16 cellular contexts compared by ENCODE assay signal in the genomic region with DNA sequence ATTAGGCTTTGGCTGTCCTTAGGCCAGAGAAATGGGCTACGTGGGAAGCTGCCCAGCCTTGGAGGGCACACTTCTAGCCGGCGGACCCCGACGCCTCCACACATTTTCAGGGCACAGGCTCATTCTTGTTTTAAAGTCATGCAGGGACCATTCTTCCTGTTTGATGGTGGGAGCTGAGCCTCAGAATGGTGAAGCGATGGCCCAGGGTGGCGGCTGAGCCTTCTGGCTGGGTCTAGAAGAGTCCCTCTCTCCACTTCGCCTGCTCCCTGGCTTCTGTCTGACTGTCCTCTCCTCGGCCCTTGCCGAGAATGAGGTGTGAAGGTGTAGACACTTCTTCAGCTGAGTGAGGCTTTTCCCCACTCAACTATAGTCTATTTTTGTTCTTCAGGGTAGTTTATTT.
DNase-seq lines count a peak whose midpoint lies in the region; ATAC-seq and TF ChIP-seq lines count a peak whose summit lies in the region.
"Had no signal": no experiment of that assay in that cellular context is flagged by ENCODE, and none has a peak within 500 bp of the region (broad histone marks: within the 10 kb centered on the region; RNA-seq: fewer than 3 reads in every experiment).

No MANE protein-coding gene starts in this region.

- POLR2A ChIA-PET in RWPE1 (lab: Yijun Ruan, JAX; ENCODE audit: low non-redundant PET) = interaction anchor here (0.7 kb wide), 1 partner anchor 354 kb away, joined by 3 read pairs; no protein-coding TSS in a partner anchor

- no peaks in the 10 kb centered on the region for H3K9me3 Mint-ChIP-seq in dendritic cell treated with granulocyte-macrophage colony-stimulating factor and Interleukin-4, amounts not matched to agents 40 ng/mL and 50 ng/mL, for 4 days
- H3K9me3 Mint-ChIP-seq in stimulated activated naive CD8-positive, alpha-beta T cell treated with anti-CD3 and anti-CD28 coated beads, Interleukin-15, amount 100 ng/mL, for 72 hours = no peaks in the 10 kb centered on the region
- H3K9me3 Mint-ChIP-seq: CD8-positive, alpha-beta T cell; HFFc6 had no signal

- no peak overlapping the region for H3K4me3 Mint-ChIP-seq in dendritic cell treated with granulocyte-macrophage colony-stimulating factor and Interleukin-4, amounts not matched to agents 40 ng/mL and 50 ng/mL, for 4 days
- H3K4me3 Mint-ChIP-seq in stimulated activated naive CD8-positive, alpha-beta T cell treated with anti-CD3 and anti-CD28 coated beads, Interleukin-15, amount 100 ng/mL, for 72 hours = no peak overlapping the region
- H3K4me3 Mint-ChIP-seq: CD14-positive monocyte; CD8-positive, alpha-beta T cell; HFFc6 had no signal

- peak; percentile 49 for DNase-seq in activated CD8-positive, alpha-beta memory T cell treated with anti-CD3 and anti-CD28 coated beads, Interleukin-2, amount 50 U/mL, for 48 hours
- DNase-seq in activated CD8-positive, alpha-beta memory T cell treated with anti-CD3 and anti-CD28 coated beads for 24 hours = no peak
- DNase-seq in RWPE1 (ENCODE audit: low spot score) = no peak
- no peak for DNase-seq in stimulated activated naive CD8-positive, alpha-beta T cell treated with anti-CD3 and anti-CD28 coated beads, Interleukin-15, amount 100 ng/mL, for 72 hours
- DNase-seq: CD8-positive, alpha-beta T cell; GF-D8; HCEC 1CT; HFFc6 had no signal

- peaks cover 100% of the 10 kb centered on the region for H3K36me3 Mint-ChIP-seq in dendritic cell treated with granulocyte-macrophage colony-stimulating factor and Interleukin-4, amounts not matched to agents 40 ng/mL and 50 ng/mL, for 4 days (ENCODE audit: low read depth)
- H3K36me3 Mint-ChIP-seq: CD8-positive, alpha-beta T cell had no signal

- no peaks in the 10 kb centered on the region for H3K9me3 ChIP-seq in neutrophil
- H3K9me3 ChIP-seq: Caco-2 had no signal

- H3K4me1 Mint-ChIP-seq in dendritic cell treated with granulocyte-macrophage colony-stimulating factor and Interleukin-4, amounts not matched to agents 40 ng/mL and 50 ng/mL, for 4 days (ENCODE audit: low read depth) = peaks cover 20% of the 10 kb centered on the region
- H3K4me1 Mint-ChIP-seq in stimulated activated naive CD8-positive, alpha-beta T cell treated with anti-CD3 and anti-CD28 coated beads, Interleukin-15, amount 100 ng/mL, for 72 hours = no peaks in the 10 kb centered on the region
- H3K4me1 Mint-ChIP-seq: CD14-positive monocyte had no signal

- peaks cover 87% of the 10 kb centered on the region for H3K36me3 ChIP-seq in neutrophil

- H3K27ac ChIP-seq in RWPE1 (peak overlapping the region; percentile 61), neutrophil (peak overlapping the region; percentile 3)
- H3K27ac ChIP-seq: 22Rv1, HL-60 had no signal

- no peak for ATAC-seq in GM21825 (IDR thresholded peaks at IDR 0.05; ENCODE audit: unreplicated experiment)
- ATAC-seq in GM21515 (IDR thresholded peaks at IDR 0.05; ENCODE audit: unreplicated experiment) = no peak
- ATAC-seq in stimulated activated naive CD8-positive, alpha-beta T cell treated with anti-CD3 and anti-CD28 coated beads, Interleukin-15, amount 100 ng/mL, for 72 hours = no peak
- ATAC-seq: CD8-positive, alpha-beta T cell had no signal

- no peaks in the 10 kb centered on the region for H3K4me1 ChIP-seq in neutrophil (ENCODE audit: control insufficient read depth in 1 of 2, insufficient read depth in 1 of 2, low read depth in 1 of 2, low read length in 1 of 2)

- H3K27me3 Mint-ChIP-seq in dendritic cell treated with granulocyte-macrophage colony-stimulating factor and Interleukin-4, amounts not matched to agents 40 ng/mL and 50 ng/mL, for 4 days = no peaks in the 10 kb centered on the region
- H3K27me3 Mint-ChIP-seq in stimulated activated naive CD8-positive, alpha-beta T cell treated with anti-CD3 and anti-CD28 coated beads, Interleukin-15, amount 100 ng/mL, for 72 hours = no peaks in the 10 kb centered on the region

- H3K27me3 ChIP-seq in neutrophil = no peaks in the 10 kb centered on the region

- H3K27ac Mint-ChIP-seq in dendritic cell treated with granulocyte-macrophage colony-stimulating factor and Interleukin-4, amounts not matched to agents 40 ng/mL and 50 ng/mL, for 4 days = peak overlapping the region; percentile 23
- no peak overlapping the region for H3K27ac Mint-ChIP-seq in stimulated activated naive CD8-positive, alpha-beta T cell treated with anti-CD3 and anti-CD28 coated beads, Interleukin-15, amount 100 ng/mL, for 72 hours
- H3K27ac Mint-ChIP-seq: CD8-positive, alpha-beta T cell; HFFc6 had no signal

- intact Hi-C loops in dendritic cell treated with granulocyte-macrophage colony-stimulating factor and Interleukin-4, amounts not matched to agents 40 ng/mL and 50 ng/mL, for 4 days (cut with micrococcal nuclease) = no loop called here

- no peak overlapping the region for H3K4me3 ChIP-seq in neutrophil (ENCODE audit: low read depth in 1 of 2, low read length in 1 of 2)

- no peak for TF ChIP-seq CTCF in RWPE1 (conservative IDR thresholded peaks at IDR 0.05; ENCODE audit: low read depth)
- no peak for TF ChIP-seq CTCF in neutrophil (IDR thresholded peaks at IDR 0.05)

- CTCF ChIA-PET in RWPE1 (lab: Yijun Ruan, JAX) = interaction anchor here (0.6 to 1.3 kb wide), 4 partner anchors 325 to 949 kb away, joined by 3 to 7 read pairs (median 3); no protein-coding TSS in a partner anchor
